In genomic region chr3:87691109-87691508, GRCh38 we compare ENCODE assay signal across 19 cellular contexts.
"Had no signal": no experiment of that assay in that cellular context is flagged by ENCODE, and none has a peak within 500 bp of the region (broad histone marks: within the 10 kb centered on the region; RNA-seq: fewer than 3 reads in every experiment).

No MANE protein-coding gene starts in this region.

- H3K27ac ChIP-seq: body of pancreas, coronary artery, lower lobe of right lung, pancreas, spleen had no signal

- FAIRE-seq: endometrium, pancreas, TTC549 had no signal

- H3K27me3 Mint-ChIP-seq: activated CD4-positive, alpha-beta T cell treated with anti-CD3 and anti-CD28 coated beads, Interleukin-2, amount 10 ng/mL, durations not matched to agents 7 days and 5 days; activated T-cell treated with anti-CD3 and anti-CD28 coated beads, Interleukin-2, amount 50 U/mL, for 24 hours; central memory CD8-positive, alpha-beta T cell had no signal

- H3K36me3 ChIP-seq: lower lobe of right lung, pancreas, spleen had no signal

- H3K27ac Mint-ChIP-seq: activated CD4-positive, alpha-beta T cell treated with anti-CD3 and anti-CD28 coated beads, Interleukin-2, amount 10 ng/mL, durations not matched to agents 7 days and 5 days; activated CD8-positive, alpha-beta T cell treated with anti-CD3 and anti-CD28 coated beads, Interleukin-2, amount 10 ng/mL, durations not matched to agents 7 days and 5 days; activated naive CD4-positive, alpha-beta T cell treated with anti-CD3 and anti-CD28 coated beads for 36 hours; activated T-cell treated with anti-CD3 and anti-CD28 coated beads, Interleukin-2, amount 50 U/mL, for 24 hours; natural killer cell; T-helper 2 cell treated with Interferon-gamma antibody and Interleukin-4, amounts not matched to agents 5 μg/mL and 100 μg/mL, for 36 hours had no signal

- H3K4me1 ChIP-seq: body of pancreas, lower lobe of right lung, pancreas, spleen had no signal

- H3K4me3 Mint-ChIP-seq: activated CD4-positive, alpha-beta T cell treated with anti-CD3 and anti-CD28 coated beads, Interleukin-2, amount 10 ng/mL, durations not matched to agents 7 days and 5 days; activated CD8-positive, alpha-beta T cell treated with anti-CD3 and anti-CD28 coated beads, Interleukin-2, amount 10 ng/mL, durations not matched to agents 7 days and 5 days; activated naive CD4-positive, alpha-beta T cell treated with anti-CD3 and anti-CD28 coated beads for 36 hours; activated T-cell treated with anti-CD3 and anti-CD28 coated beads, Interleukin-2, amount 50 U/mL, for 24 hours; central memory CD8-positive, alpha-beta T cell; natural killer cell; T-helper 2 cell treated with Interferon-gamma antibody and Interleukin-4, amounts not matched to agents 5 μg/mL and 100 μg/mL, for 36 hours had no signal

- DNase-seq: activated CD4-positive, alpha-beta T cell treated with anti-CD3 and anti-CD28 coated beads, Interleukin-2, amount 10 ng/mL, durations not matched to agents 7 days and 5 days; activated CD4-positive, CD25-positive, alpha-beta regulatory T cell; activated CD8-positive, alpha-beta T cell treated with anti-CD3 and anti-CD28 coated beads, Interleukin-2, amount 10 ng/mL, durations not matched to agents 7 days and 5 days; activated naive CD4-positive, alpha-beta T cell treated with anti-CD3 and anti-CD28 coated beads for 36 hours; activated T-cell treated with anti-CD3 and anti-CD28 coated beads, Interleukin-2, amount 50 U/mL, for 24 hours; body of pancreas; left colon; lower lobe of right lung; natural killer cell; pancreas; spleen; stimulated activated naive CD4-positive, alpha-beta T cell had no signal

- H3K9me3 ChIP-seq: body of pancreas, lower lobe of right lung, pancreas, spleen had no signal

- H3K9me3 Mint-ChIP-seq: activated CD4-positive, alpha-beta T cell treated with anti-CD3 and anti-CD28 coated beads, Interleukin-2, amount 10 ng/mL, durations not matched to agents 7 days and 5 days; T-helper 2 cell treated with Interferon-gamma antibody and Interleukin-4, amounts not matched to agents 5 μg/mL and 100 μg/mL, for 36 hours had no signal

- H3K4me1 Mint-ChIP-seq: activated CD4-positive, alpha-beta T cell treated with anti-CD3 and anti-CD28 coated beads, Interleukin-2, amount 10 ng/mL, durations not matched to agents 7 days and 5 days; central memory CD8-positive, alpha-beta T cell; natural killer cell had no signal

- ATAC-seq: activated CD8-positive, alpha-beta T cell treated with anti-CD3 and anti-CD28 coated beads, Interleukin-2, amount 10 ng/mL, durations not matched to agents 7 days and 5 days; body of pancreas; esophagus mucosa; left colon; lower lobe of right lung; natural killer cell; pancreas; sciatic nerve had no signal

- H3K36me3 Mint-ChIP-seq: natural killer cell had no signal

- H3K27me3 ChIP-seq: body of pancreas, pancreas, spleen had no signal

- H3K4me3 ChIP-seq: body of pancreas, coronary artery, lower lobe of right lung, pancreas, spleen had no signal
